8 cellular contexts compared by ENCODE assay signal in the genomic region with DNA sequence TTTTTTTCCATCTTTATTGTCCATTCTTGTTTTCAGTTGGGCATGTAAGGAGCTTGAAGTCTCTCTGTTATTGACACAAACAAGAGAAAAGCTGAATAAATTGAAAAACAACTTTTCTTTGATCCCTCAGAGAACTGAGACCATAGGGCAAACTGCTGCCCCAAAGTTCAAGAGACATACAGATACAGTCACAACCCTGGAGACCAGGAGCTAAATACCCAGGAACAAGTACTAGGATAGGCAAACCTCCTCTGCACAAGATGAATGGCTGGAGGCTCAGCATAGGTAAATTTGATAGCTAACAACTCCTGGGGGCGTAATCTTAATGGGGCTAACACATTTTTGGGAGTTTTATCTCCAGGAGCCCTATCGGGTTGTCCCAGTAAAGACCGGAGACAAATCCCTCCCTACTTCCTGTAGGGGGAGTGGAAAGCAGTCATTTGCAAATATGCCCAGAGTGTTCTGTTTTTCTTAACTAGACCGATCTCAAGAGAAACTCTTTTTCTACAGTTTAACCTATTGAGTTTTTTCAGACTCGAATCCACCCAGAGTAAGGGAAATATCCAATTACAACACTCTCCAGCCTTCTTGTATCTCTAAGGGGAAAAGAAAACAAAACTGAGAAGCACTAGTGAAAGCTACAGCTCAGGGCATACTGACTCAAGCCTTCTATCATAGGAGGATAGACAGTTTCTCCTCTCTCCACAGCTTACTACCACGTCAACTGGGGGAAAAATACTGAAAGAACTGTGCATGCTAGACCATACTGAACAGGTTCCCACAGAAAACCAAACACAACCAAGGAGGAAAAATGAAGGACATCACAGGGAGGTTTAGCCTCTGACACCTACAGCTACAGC. TPM values are rescaled to one million over a fixed set of nuclear protein-coding genes. Genes with fewer than 3 reads are reported as not detected.
A peak's percentile ranks its signal among the peaks of the same experiment; 100 is the strongest.
DNase-seq lines count a peak whose midpoint lies in the region; ATAC-seq and TF ChIP-seq lines count a peak whose summit lies in the region.

No MANE protein-coding gene starts in this region.

- H2AFZ ChIP-seq in GM23338 = peak overlapping the region; percentile 90; the same call in 1 of the 2 replicates
- peak overlapping the region; percentile 19; the same call in 1 of the 2 replicates for H2AFZ ChIP-seq in Loucy (ENCODE audit: low read length)

- H3K27ac Mint-ChIP-seq in GM23338 = peak overlapping the region; percentile 86

- no peak overlapping the region for H3K27ac ChIP-seq in GM23338 (ENCODE audit: low read depth)

- DNase-seq in GM12865 (ENCODE audit: low read depth) = peak; percentile 46
- DNase-seq in GM23338 (ENCODE audit: low spot score) = peak; percentile 21
- DNase-seq in fibroblast of villous mesenchyme (ENCODE audit: low read depth) = peak; percentile 21
- DNase-seq in glomerular visceral epithelial cell (ENCODE audit: extremely low spot score) = no peak
- no peak for DNase-seq in NCI-H1092 (lab: John Stamatoyannopoulos, UW)
- no peak for DNase-seq in DMS114 treated with DMSO at 0.1 percent for 48 hours (lab: John Stamatoyannopoulos, UW; ENCODE audit: unreplicated experiment)
- no peak for DNase-seq in activated CD4-positive, alpha-beta T cell treated with anti-CD3 and anti-CD28 coated beads, Interleukin-2, amount 50 U/mL, for 48 hours

- no peak overlapping the region for H3K9ac ChIP-seq in Loucy (ENCODE audit: low read depth, low read length, poor library complexity, severe bottlenecking)

- H3K4me3 ChIP-seq in GM12865 (ENCODE audit: low read depth, low read length) (no peak overlapping the region), GM23338 (0 out of 2 replicates have a peak overlapping the region, but pooled peaks have one; percentile 20), Loucy (ENCODE audit: low read length, poor library complexity, severe bottlenecking) (no peak overlapping the region), fibroblast of villous mesenchyme (ENCODE audit: low read depth, low read length) (peak overlapping the region; percentile 30)

- no peaks in the 10 kb centered on the region for H3K79me2 ChIP-seq in GM23338 (replicated peaks; ENCODE audit: insufficient read depth)
- no peaks in the 10 kb centered on the region for H3K79me2 ChIP-seq in Loucy (ENCODE audit: insufficient read depth, low read length)

- H4K20me1 ChIP-seq in GM23338 (replicated peaks; ENCODE audit: insufficient read depth) = no peaks in the 10 kb centered on the region
- no peaks in the 10 kb centered on the region for H4K20me1 ChIP-seq in Loucy (ENCODE audit: insufficient read depth, low read length, poor library complexity, severe bottlenecking)

- H3K9me2 ChIP-seq in GM23338 (ENCODE audit: insufficient read depth) (no peaks in the 10 kb centered on the region), Loucy (replicated peaks; ENCODE audit: low read depth, low read length) (no peaks in the 10 kb centered on the region)

- H3K4me2 ChIP-seq in GM23338 (peak overlapping the region; percentile 40; the same call in 1 of the 2 replicates), Loucy (ENCODE audit: low read depth, low read length, poor library complexity, severe bottlenecking) (no peak overlapping the region)

- peaks cover 8% of the 10 kb centered on the region; the same call in 1 of the 2 replicates for H3K4me1 ChIP-seq in GM23338 (ENCODE audit: insufficient read depth)
- H3K4me1 ChIP-seq in Loucy (ENCODE audit: insufficient read depth, low read length, poor library complexity, severe bottlenecking) = no peaks in the 10 kb centered on the region

- H3K27me3 ChIP-seq in GM23338 (ENCODE audit: insufficient read depth) (no peaks in the 10 kb centered on the region), Loucy (ENCODE audit: insufficient read depth, low read length, poor library complexity, severe bottlenecking) (no peaks in the 10 kb centered on the region)

- peak overlapping the region; percentile 35; the same call in 1 of the 3 replicates for H3K4me3 Mint-ChIP-seq in GM23338

- ATAC-seq in GM23338 = peak; percentile 65

- H3K36me3 ChIP-seq in GM23338 (ENCODE audit: insufficient read depth) (no peaks in the 10 kb centered on the region), Loucy (ENCODE audit: insufficient read depth, low read length) (no peaks in the 10 kb centered on the region)

- peaks cover 12% of the 10 kb centered on the region for H3K4me1 Mint-ChIP-seq in GM23338

- H3K9me3 ChIP-seq in Loucy (ENCODE audit: insufficient read depth, low read depth, low read length) = no peaks in the 10 kb centered on the region

- TF ChIP-seq CTCF in GM12865 (IDR thresholded peaks at IDR 0.05; ENCODE audit: insufficient read depth, low read depth, low read length, missing control alignments) (no peak), GM23338 (conservative IDR thresholded peaks at IDR 0.05; ENCODE audit: low read depth in 2 of 2) (peak in 1 of 2 experiments; percentile 2; a peak in 1 of 4 replicates), Loucy (conservative IDR thresholded peaks at IDR 0.05; ENCODE audit: low read length) (no peak), fibroblast of villous mesenchyme (IDR thresholded peaks at IDR 0.05; ENCODE audit: insufficient read depth, low read depth, low read length) (peak; percentile 15)

- no peaks in the 10 kb centered on the region; the same call in 2 of the 3 replicates for H3K9me3 Mint-ChIP-seq in GM23338

- peaks cover 1% of the 10 kb centered on the region for H3K27me3 Mint-ChIP-seq in GM23338 (ENCODE audit: insufficient read depth, low read depth, poor library complexity)

- no peaks in the 10 kb centered on the region for H3F3A ChIP-seq in GM23338 (replicated peaks; ENCODE audit: low read depth)
- H3F3A ChIP-seq in Loucy (ENCODE audit: low read depth) = no peaks in the 10 kb centered on the region

- no peaks in the 10 kb centered on the region for H3K36me3 Mint-ChIP-seq in GM23338 (ENCODE audit: low read depth)

TF ChIP-seq in GM23338, 12 proteins besides CTCF, POLR2A, EP300 and RAD21 (continues in another document):
- TF ChIP-seq, protein P1, sequence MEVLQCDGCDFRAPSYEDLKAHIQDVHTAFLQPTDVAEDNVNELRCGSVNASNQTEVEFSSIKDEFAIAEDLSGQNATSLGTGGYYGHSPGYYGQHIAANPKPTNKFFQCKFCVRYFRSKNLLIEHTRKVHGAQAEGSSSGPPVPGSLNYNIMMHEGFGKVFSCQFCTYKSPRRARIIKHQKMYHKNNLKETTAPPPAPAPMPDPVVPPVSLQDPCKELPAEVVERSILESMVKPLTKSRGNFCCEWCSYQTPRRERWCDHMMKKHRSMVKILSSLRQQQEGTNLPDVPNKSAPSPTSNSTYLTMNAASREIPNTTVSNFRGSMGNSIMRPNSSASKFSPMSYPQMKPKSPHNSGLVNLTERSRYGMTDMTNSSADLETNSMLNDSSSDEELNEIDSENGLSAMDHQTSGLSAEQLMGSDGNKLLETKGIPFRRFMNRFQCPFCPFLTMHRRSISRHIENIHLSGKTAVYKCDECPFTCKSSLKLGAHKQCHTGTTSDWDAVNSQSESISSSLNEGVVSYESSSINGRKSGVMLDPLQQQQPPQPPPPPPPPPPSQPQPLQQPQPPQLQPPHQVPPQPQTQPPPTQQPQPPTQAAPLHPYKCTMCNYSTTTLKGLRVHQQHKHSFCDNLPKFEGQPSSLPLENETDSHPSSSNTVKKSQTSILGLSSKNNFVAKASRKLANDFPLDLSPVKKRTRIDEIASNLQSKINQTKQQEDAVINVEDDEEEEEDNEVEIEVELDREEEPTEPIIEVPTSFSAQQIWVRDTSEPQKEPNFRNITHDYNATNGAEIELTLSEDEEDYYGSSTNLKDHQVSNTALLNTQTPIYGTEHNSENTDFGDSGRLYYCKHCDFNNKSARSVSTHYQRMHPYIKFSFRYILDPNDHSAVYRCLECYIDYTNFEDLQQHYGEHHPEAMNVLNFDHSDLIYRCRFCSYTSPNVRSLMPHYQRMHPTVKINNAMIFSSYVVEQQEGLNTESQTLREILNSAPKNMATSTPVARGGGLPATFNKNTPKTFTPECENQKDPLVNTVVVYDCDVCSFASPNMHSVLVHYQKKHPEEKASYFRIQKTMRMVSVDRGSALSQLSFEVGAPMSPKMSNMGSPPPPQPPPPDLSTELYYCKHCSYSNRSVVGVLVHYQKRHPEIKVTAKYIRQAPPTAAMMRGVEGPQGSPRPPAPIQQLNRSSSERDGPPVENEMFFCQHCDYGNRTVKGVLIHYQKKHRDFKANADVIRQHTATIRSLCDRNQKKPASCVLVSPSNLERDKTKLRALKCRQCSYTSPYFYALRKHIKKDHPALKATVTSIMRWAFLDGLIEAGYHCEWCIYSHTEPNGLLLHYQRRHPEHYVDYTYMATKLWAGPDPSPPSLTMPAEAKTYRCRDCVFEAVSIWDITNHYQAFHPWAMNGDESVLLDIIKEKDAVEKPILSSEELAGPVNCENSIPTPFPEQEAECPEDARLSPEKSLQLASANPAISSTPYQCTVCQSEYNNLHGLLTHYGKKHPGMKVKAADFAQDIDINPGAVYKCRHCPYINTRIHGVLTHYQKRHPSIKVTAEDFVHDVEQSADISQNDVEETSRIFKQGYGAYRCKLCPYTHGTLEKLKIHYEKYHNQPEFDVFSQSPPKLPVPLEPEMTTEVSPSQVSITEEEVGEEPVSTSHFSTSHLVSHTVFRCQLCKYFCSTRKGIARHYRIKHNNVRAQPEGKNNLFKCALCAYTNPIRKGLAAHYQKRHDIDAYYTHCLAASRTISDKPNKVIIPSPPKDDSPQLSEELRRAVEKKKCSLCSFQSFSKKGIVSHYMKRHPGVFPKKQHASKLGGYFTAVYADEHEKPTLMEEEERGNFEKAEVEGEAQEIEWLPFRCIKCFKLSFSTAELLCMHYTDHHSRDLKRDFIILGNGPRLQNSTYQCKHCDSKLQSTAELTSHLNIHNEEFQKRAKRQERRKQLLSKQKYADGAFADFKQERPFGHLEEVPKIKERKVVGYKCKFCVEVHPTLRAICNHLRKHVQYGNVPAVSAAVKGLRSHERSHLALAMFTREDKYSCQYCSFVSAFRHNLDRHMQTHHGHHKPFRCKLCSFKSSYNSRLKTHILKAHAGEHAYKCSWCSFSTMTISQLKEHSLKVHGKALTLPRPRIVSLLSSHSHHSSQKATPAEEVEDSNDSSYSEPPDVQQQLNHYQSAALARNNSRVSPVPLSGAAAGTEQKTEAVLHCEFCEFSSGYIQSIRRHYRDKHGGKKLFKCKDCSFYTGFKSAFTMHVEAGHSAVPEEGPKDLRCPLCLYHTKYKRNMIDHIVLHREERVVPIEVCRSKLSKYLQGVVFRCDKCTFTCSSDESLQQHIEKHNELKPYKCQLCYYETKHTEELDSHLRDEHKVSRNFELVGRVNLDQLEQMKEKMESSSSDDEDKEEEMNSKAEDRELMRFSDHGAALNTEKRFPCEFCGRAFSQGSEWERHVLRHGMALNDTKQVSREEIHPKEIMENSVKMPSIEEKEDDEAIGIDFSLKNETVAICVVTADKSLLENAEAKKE (CRISPR knock-in tag; IDR thresholded peaks at IDR 0.05) = no peak

RNA-seq across cellular contexts. Expression of a gene that starts 23.1 kb away (rescaled TPM):
- total RNA-seq in GM23338 (2014; rRNA removed; shearing (Covaris generic)) = not detected in 2 replicates
- not detected in 2 replicates for polyA plus RNA-seq in GM23338 (2016; fragmentation: Nextera tagmentation; extraction: Ambion mirVana)
- total RNA-seq in fibroblast of villous mesenchyme = not detected in 2 replicates

RNA-seq across cellular contexts. Expression of a gene that starts 25.3 kb away (rescaled TPM):
- total RNA-seq in GM23338 (2014; rRNA removed; shearing (Covaris generic)) = not detected in 2 replicates
- polyA plus RNA-seq in GM23338 (2016; fragmentation: Nextera tagmentation; extraction: Ambion mirVana) = not detected in 2 replicates
- not detected in 2 replicates for total RNA-seq in fibroblast of villous mesenchyme

RNA-seq across cellular contexts. Expression of a gene that starts 34.2 kb away (rescaled TPM):
- 23.0 and 25.1 TPM in 2 replicates for total RNA-seq in GM23338 (2014; rRNA removed; shearing (Covaris generic))
- 22.1 and 24.4 TPM in 2 replicates for polyA plus RNA-seq in GM23338 (2016; fragmentation: Nextera tagmentation; extraction: Ambion mirVana)
- 16.4 and 23.2 TPM in 2 replicates for total RNA-seq in fibroblast of villous mesenchyme

Comparison
In these comparisons a context has a peak if more than half of its experiments do, and no peak if none do; other contexts are left out.
1. DNase-seq: peak in GM12865 (single experiment), GM23338 (single experiment) and fibroblast of villous mesenchyme (single experiment); none in glomerular visceral epithelial cell (single experiment), NCI-H1092 (single experiment), DMS114 treated with DMSO at 0.1 percent for 48 hours (single experiment) and activated CD4-positive, alpha-beta T cell treated with anti-CD3 and anti-CD28 coated beads, Interleukin-2, amount 50 U/mL, for 48 hours (0 of 2).
2. H3K4me3 ChIP-seq: peak in GM23338 (single experiment) and fibroblast of villous mesenchyme (single experiment); none in GM12865 (single experiment) and Loucy (single experiment).